In the genomic region with DNA sequence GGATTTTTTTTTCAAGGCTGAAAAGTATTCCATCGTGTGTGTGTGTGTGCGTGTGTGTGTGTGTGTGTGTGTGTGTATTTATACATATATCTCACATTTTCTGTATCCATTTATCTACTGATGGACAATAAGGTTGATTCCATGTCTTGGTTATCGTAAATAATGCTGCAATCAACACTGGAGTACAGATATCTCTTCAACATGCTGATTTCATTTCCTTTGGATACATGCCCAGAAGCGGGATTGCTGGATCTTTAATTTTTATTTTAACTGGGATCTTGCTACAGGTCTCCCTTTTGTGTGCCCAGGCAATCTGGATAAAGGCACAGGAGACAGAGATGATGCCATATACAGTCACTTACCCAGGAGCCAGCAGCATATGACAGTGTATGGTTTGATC, we compare ENCODE assay signal across 29 cellular contexts.
DNase-seq lines count a peak whose midpoint lies in the region; ATAC-seq, FAIRE-seq and TF ChIP-seq lines count a peak whose summit lies in the region.
"Had no signal": no experiment of that assay in that cellular context is flagged by ENCODE, and none has a peak within 500 bp of the region (broad histone marks: within the 10 kb centered on the region; RNA-seq: fewer than 3 reads in every experiment).

No MANE protein-coding gene starts in this region.

- TF ChIP-seq CTCF in bronchial epithelial cell (IDR thresholded peaks at IDR 0.05; ENCODE audit: insufficient read depth, low read length, severe bottlenecking): no peak

- peak; percentile 38 for DNase-seq in DMS153 (lab: John Stamatoyannopoulos, UW)
- no peak for DNase-seq in DMS153 treated with DMSO at 0.1 percent for 48 hours (lab: John Stamatoyannopoulos, UW; ENCODE audit: unreplicated experiment)
- peak; percentile 4 for DNase-seq in NCI-H226
- DNase-seq in bronchial epithelial cell (ENCODE audit: low read depth): peak; percentile 6
- peak; percentile 43 for DNase-seq in iris pigment epithelial cell (ENCODE audit: low read depth)
- no peak for DNase-seq in NCI-H1436 treated with DMSO at 0.1 percent for 48 hours (lab: John Stamatoyannopoulos, UW)
- DNase-seq: 8988T; activated CD4-positive, alpha-beta T cell treated with anti-CD3 and anti-CD28 coated beads for 4 hours; activated CD8-positive, alpha-beta memory T cell treated with anti-CD3 and anti-CD28 coated beads for 24 hours; activated gamma-delta T cell treated with Interleukin-2 at 50 U/mL for 16 hours; activated naive CD8-positive, alpha-beta T cell treated with anti-CD3 and anti-CD28 coated beads, Interleukin-2, amount 50 U/mL, for 24 hours; activated T-cell treated with anti-CD3 and anti-CD28 coated beads, Interleukin-2, amount 50 U/mL, for 1 hour; AML-193; CD4-positive, alpha-beta memory T cell; GF-D8; hippocampal formation; left ventricle myocardium inferior; naive thymus-derived CD8-positive, alpha-beta T cell; NCI-H1048; NCI-H82; occipital lobe; stimulated activated CD8-positive, alpha-beta memory T cell treated with anti-CD3 and anti-CD28 coated beads, Interleukin-4, amount 100 ng/mL, for 48 hours; T-helper 2 cell; transverse colon had no signal

- no peak for FAIRE-seq in bronchial epithelial cell (lab: Jason Lieb, UNC)

- no peaks in the 10 kb centered on the region for H3K27me3 ChIP-seq in bronchial epithelial cell (ENCODE audit: control insufficient read depth, insufficient read depth, low read length)
- H3K27me3 ChIP-seq: cardiac muscle cell, gastroesophageal sphincter, transverse colon had no signal

- ATAC-seq in HG03196 (IDR thresholded peaks at IDR 0.05; ENCODE audit: unreplicated experiment): no peak
- no peak for ATAC-seq in GM18907 (IDR thresholded peaks at IDR 0.05; ENCODE audit: unreplicated experiment)
- ATAC-seq: activated naive CD8-positive, alpha-beta T cell treated with anti-CD3 and anti-CD28 coated beads, Interleukin-2, amount 50 U/mL, for 24 hours; gastroesophageal sphincter; naive thymus-derived CD8-positive, alpha-beta T cell had no signal

- no peak overlapping the region for H3K4me3 ChIP-seq in bronchial epithelial cell (ENCODE audit: low read depth, low read length)
- H3K4me3 ChIP-seq: cardiac muscle cell, gastroesophageal sphincter, left ventricle myocardium inferior, SK-N-MC, transverse colon had no signal

- no peaks in the 10 kb centered on the region for H3K36me3 ChIP-seq in bronchial epithelial cell (ENCODE audit: control insufficient read depth, insufficient read depth, low read length)
- H3K36me3 ChIP-seq: cardiac muscle cell, gastroesophageal sphincter, left ventricle myocardium inferior, transverse colon had no signal

Comparison
In these comparisons a context has a peak if more than half of its experiments do, and no peak if none do; other contexts are left out.
1. DNase-seq: peak in DMS153 (single experiment), NCI-H226 (single experiment), bronchial epithelial cell (single experiment) and iris pigment epithelial cell (single experiment); none in DMS153 treated with DMSO at 0.1 percent for 48 hours (single experiment) and NCI-H1436 treated with DMSO at 0.1 percent for 48 hours (single experiment).